Comparison of ENCODE assay signal across 1 cellular context in the genomic region with DNA sequence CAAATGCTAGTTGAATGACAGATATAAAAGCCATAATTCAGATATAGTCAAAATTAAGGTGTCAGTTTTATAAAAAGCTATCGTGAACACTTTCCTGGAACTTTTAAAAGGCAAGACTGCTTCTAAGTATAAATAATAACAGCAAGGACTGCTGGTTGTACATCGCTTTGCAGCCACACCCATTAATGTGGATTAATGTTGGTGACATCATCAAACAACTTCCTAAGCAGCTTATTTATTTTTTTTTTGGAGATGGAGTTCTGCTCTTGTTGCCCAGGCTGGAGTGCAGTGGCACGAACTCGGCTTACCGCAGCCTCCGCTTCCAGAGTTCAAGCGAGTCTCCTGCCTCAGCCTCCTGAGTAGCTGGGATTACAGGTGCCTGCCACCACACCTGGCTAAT.
TF ChIP-seq lines count a peak whose summit lies in the region.

No MANE protein-coding gene starts in this region.

TF ChIP-seq in HEK293, 187 proteins besides CTCF, POLR2A, EP300 and RAD21:
- TF ChIP-seq GLI4 (tag by site-specific recombination; IDR thresholded peaks at IDR 0.05): no peak
- TF ChIP-seq ATF2 (tag by site-specific recombination; IDR thresholded peaks at IDR 0.05; ENCODE audit: low read depth): peak; percentile 73
- TF ChIP-seq ZNF23 (tag by site-specific recombination; IDR thresholded peaks at IDR 0.05; ENCODE audit: borderline replicate concordance): no peak
- TF ChIP-seq ZNF274 (IDR thresholded peaks at IDR 0.05; ENCODE audit: low read length): no peak
- no peak for TF ChIP-seq ZNF274 (tag by site-specific recombination; IDR thresholded peaks at IDR 0.05; ENCODE audit: borderline replicate concordance)
- TF ChIP-seq ZNF600 (tag by site-specific recombination; IDR thresholded peaks at IDR 0.05): 0 out of 2 replicates have a peak, but pooled peaks have one; percentile 20
- TF ChIP-seq AEBP2 (tag by site-specific recombination; IDR thresholded peaks at IDR 0.05; ENCODE audit: borderline replicate concordance): no peak
- no peak for TF ChIP-seq SP7 (tag by site-specific recombination; IDR thresholded peaks at IDR 0.05)
- TF ChIP-seq ZBTB20 (tag by site-specific recombination; IDR thresholded peaks at IDR 0.05): no peak
- TF ChIP-seq ZNF629 (tag by site-specific recombination; IDR thresholded peaks at IDR 0.05): peak; percentile 33; the same call in 1 of the 2 replicates
- TF ChIP-seq ZNF514 (tag by site-specific recombination; IDR thresholded peaks at IDR 0.05): no peak
- TF ChIP-seq GLIS2 (tag by site-specific recombination; IDR thresholded peaks at IDR 0.05): no peak
- TF ChIP-seq KLF9 (tag by site-specific recombination; IDR thresholded peaks at IDR 0.05; ENCODE audit: low read depth): no peak
- no peak for TF ChIP-seq BCL11B (tag by site-specific recombination; IDR thresholded peaks at IDR 0.05; ENCODE audit: low read depth)
- TF ChIP-seq ZNF341 (tag by site-specific recombination; IDR thresholded peaks at IDR 0.05; ENCODE audit: low read depth): no peak
